In the genomic region with DNA sequence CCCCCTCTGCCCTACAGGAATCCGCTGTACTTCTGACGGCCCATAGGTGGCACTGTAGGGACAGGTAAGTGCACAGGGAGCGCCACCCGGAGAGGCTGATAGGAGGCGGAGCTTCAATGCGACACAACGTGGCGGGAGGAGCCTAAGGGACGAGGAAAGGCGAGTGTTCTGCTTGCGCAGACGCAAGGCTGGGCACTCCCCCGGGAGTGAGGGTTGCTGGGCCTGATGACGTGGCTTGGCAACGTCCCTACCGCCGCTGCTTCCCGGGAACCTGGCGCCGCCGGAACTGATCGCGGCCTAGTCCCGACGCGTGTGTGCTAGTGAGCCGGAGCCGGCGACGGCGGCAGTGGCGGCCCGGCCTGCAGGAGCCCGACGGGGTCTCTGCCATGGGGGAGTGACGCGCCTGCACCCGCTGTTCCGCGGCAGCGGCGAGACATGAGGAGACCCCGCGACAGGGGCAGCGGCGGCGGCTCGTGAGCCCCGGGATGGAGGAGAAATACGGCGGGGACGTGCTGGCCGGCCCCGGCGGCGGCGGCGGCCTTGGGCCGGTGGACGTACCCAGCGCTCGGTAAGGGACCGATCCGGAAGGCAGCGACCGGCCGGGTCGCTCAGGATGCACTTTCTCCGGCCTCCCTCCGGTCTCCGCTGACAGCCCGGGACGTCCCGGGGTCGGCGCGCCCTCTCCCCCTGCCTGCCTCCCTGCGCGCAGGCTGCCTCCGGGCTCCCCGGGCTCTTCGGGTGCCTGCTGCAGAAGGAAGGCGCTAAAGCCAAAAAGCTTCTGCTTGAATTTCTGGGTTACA, we compare ENCODE assay signal across 1 cellular context.
TF ChIP-seq lines count a peak whose summit lies in the region.

SLC30A5 (plus strand) TSS at position 244 of the 800 bp plus-strand sequence; CDS start at position 486, 242 bp downstream.

TF ChIP-seq in HepG2, 621 proteins besides CTCF, POLR2A, EP300 and RAD21 (continued from another document and continues in another):
- TF ChIP-seq, protein P1, sequence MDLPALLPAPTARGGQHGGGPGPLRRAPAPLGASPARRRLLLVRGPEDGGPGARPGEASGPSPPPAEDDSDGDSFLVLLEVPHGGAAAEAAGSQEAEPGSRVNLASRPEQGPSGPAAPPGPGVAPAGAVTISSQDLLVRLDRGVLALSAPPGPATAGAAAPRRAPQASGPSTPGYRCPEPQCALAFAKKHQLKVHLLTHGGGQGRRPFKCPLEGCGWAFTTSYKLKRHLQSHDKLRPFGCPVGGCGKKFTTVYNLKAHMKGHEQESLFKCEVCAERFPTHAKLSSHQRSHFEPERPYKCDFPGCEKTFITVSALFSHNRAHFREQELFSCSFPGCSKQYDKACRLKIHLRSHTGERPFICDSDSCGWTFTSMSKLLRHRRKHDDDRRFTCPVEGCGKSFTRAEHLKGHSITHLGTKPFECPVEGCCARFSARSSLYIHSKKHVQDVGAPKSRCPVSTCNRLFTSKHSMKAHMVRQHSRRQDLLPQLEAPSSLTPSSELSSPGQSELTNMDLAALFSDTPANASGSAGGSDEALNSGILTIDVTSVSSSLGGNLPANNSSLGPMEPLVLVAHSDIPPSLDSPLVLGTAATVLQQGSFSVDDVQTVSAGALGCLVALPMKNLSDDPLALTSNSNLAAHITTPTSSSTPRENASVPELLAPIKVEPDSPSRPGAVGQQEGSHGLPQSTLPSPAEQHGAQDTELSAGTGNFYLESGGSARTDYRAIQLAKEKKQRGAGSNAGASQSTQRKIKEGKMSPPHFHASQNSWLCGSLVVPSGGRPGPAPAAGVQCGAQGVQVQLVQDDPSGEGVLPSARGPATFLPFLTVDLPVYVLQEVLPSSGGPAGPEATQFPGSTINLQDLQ (CRISPR knock-in tag; IDR thresholded peaks at IDR 0.05) = peak; percentile 92
- TF ChIP-seq, protein P2, sequence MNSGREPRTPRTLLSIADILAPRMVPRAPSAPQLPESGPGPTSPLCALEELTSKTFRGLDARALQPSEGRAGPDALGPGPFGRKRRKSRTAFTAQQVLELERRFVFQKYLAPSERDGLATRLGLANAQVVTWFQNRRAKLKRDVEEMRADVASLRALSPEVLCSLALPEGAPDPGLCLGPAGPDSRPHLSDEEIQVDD (CRISPR knock-in tag; IDR thresholded peaks at IDR 0.05; ENCODE audit: borderline replicate concordance) = peak; percentile 90
- peak; percentile 97 for TF ChIP-seq ZNF792 (CRISPR knock-in tag; IDR thresholded peaks at IDR 0.05)
- TF ChIP-seq ZNF614 (CRISPR knock-in tag; IDR thresholded peaks at IDR 0.05; ENCODE audit: borderline replicate concordance) = no peak; the same call in 1 of the 2 replicates
- TF ChIP-seq, protein P3, sequence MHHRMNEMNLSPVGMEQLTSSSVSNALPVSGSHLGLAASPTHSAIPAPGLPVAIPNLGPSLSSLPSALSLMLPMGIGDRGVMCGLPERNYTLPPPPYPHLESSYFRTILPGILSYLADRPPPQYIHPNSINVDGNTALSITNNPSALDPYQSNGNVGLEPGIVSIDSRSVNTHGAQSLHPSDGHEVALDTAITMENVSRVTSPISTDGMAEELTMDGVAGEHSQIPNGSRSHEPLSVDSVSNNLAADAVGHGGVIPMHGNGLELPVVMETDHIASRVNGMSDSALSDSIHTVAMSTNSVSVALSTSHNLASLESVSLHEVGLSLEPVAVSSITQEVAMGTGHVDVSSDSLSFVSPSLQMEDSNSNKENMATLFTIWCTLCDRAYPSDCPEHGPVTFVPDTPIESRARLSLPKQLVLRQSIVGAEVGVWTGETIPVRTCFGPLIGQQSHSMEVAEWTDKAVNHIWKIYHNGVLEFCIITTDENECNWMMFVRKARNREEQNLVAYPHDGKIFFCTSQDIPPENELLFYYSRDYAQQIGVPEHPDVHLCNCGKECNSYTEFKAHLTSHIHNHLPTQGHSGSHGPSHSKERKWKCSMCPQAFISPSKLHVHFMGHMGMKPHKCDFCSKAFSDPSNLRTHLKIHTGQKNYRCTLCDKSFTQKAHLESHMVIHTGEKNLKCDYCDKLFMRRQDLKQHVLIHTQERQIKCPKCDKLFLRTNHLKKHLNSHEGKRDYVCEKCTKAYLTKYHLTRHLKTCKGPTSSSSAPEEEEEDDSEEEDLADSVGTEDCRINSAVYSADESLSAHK (CRISPR knock-in tag; IDR thresholded peaks at IDR 0.05; ENCODE audit: borderline replicate concordance) = 0 out of 2 replicates have a peak, but pooled peaks have one; percentile 51
- TF ChIP-seq FOXK1 (CRISPR knock-in tag; IDR thresholded peaks at IDR 0.05; ENCODE audit: borderline replicate concordance, low read depth) = peak; percentile 63; the same call in 1 of the 2 replicates
- peak; percentile 98 for TF ChIP-seq YEATS4 (CRISPR knock-in tag; IDR thresholded peaks at IDR 0.05; ENCODE audit: borderline replicate concordance)
- TF ChIP-seq SYNCRIP (IDR thresholded peaks at IDR 0.05; ENCODE audit: insufficient read depth, low read depth, low read length) = no peak
- no peak for TF ChIP-seq FLYWCH1 (CRISPR knock-in tag; IDR thresholded peaks at IDR 0.05)
- TF ChIP-seq ZNF646 (CRISPR knock-in tag; IDR thresholded peaks at IDR 0.05) = no peak
- peak; percentile 77; the same call in 1 of the 2 replicates for TF ChIP-seq ZZZ3 (CRISPR knock-in tag; IDR thresholded peaks at IDR 0.05; ENCODE audit: borderline replicate concordance)
- peak; percentile 54; the same call in 1 of the 2 replicates for TF ChIP-seq AKAP8 (CRISPR knock-in tag; IDR thresholded peaks at IDR 0.05)
- TF ChIP-seq SMARCC2 (IDR thresholded peaks at IDR 0.05) = no peak
- TF ChIP-seq ZNF782 (CRISPR knock-in tag; IDR thresholded peaks at IDR 0.05; ENCODE audit: borderline replicate concordance) = peak; percentile 66
- TF ChIP-seq, protein P4, sequence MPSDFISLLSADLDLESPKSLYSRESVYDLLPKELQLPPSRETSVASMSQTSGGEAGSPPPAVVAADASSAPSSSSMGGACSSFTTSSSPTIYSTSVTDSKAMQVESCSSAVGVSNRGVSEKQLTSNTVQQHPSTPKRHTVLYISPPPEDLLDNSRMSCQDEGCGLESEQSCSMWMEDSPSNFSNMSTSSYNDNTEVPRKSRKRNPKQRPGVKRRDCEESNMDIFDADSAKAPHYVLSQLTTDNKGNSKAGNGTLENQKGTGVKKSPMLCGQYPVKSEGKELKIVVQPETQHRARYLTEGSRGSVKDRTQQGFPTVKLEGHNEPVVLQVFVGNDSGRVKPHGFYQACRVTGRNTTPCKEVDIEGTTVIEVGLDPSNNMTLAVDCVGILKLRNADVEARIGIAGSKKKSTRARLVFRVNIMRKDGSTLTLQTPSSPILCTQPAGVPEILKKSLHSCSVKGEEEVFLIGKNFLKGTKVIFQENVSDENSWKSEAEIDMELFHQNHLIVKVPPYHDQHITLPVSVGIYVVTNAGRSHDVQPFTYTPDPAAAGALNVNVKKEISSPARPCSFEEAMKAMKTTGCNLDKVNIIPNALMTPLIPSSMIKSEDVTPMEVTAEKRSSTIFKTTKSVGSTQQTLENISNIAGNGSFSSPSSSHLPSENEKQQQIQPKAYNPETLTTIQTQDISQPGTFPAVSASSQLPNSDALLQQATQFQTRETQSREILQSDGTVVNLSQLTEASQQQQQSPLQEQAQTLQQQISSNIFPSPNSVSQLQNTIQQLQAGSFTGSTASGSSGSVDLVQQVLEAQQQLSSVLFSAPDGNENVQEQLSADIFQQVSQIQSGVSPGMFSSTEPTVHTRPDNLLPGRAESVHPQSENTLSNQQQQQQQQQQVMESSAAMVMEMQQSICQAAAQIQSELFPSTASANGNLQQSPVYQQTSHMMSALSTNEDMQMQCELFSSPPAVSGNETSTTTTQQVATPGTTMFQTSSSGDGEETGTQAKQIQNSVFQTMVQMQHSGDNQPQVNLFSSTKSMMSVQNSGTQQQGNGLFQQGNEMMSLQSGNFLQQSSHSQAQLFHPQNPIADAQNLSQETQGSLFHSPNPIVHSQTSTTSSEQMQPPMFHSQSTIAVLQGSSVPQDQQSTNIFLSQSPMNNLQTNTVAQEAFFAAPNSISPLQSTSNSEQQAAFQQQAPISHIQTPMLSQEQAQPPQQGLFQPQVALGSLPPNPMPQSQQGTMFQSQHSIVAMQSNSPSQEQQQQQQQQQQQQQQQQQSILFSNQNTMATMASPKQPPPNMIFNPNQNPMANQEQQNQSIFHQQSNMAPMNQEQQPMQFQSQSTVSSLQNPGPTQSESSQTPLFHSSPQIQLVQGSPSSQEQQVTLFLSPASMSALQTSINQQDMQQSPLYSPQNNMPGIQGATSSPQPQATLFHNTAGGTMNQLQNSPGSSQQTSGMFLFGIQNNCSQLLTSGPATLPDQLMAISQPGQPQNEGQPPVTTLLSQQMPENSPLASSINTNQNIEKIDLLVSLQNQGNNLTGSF (CRISPR knock-in tag; IDR thresholded peaks at IDR 0.05) = peak; percentile 60; the same call in 1 of the 2 replicates
- TF ChIP-seq, protein P5, sequence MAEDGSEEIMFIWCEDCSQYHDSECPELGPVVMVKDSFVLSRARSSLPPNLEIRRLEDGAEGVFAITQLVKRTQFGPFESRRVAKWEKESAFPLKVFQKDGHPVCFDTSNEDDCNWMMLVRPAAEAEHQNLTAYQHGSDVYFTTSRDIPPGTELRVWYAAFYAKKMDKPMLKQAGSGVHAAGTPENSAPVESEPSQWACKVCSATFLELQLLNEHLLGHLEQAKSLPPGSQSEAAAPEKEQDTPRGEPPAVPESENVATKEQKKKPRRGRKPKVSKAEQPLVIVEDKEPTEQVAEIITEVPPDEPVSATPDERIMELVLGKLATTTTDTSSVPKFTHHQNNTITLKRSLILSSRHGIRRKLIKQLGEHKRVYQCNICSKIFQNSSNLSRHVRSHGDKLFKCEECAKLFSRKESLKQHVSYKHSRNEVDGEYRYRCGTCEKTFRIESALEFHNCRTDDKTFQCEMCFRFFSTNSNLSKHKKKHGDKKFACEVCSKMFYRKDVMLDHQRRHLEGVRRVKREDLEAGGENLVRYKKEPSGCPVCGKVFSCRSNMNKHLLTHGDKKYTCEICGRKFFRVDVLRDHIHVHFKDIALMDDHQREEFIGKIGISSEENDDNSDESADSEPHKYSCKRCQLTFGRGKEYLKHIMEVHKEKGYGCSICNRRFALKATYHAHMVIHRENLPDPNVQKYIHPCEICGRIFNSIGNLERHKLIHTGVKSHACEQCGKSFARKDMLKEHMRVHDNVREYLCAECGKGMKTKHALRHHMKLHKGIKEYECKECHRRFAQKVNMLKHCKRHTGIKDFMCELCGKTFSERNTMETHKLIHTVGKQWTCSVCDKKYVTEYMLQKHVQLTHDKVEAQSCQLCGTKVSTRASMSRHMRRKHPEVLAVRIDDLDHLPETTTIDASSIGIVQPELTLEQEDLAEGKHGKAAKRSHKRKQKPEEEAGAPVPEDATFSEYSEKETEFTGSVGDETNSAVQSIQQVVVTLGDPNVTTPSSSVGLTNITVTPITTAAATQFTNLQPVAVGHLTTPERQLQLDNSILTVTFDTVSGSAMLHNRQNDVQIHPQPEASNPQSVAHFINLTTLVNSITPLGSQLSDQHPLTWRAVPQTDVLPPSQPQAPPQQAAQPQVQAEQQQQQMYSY (CRISPR knock-in tag; IDR thresholded peaks at IDR 0.05) = peak; percentile 41; the same call in 1 of the 2 replicates
- peak; percentile 88; the same call in 1 of the 2 replicates for TF ChIP-seq ZNF598 (CRISPR knock-in tag; IDR thresholded peaks at IDR 0.05; ENCODE audit: borderline replicate concordance)
- TF ChIP-seq, protein P6, sequence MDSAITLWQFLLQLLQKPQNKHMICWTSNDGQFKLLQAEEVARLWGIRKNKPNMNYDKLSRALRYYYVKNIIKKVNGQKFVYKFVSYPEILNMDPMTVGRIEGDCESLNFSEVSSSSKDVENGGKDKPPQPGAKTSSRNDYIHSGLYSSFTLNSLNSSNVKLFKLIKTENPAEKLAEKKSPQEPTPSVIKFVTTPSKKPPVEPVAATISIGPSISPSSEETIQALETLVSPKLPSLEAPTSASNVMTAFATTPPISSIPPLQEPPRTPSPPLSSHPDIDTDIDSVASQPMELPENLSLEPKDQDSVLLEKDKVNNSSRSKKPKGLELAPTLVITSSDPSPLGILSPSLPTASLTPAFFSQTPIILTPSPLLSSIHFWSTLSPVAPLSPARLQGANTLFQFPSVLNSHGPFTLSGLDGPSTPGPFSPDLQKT (CRISPR knock-in tag; IDR thresholded peaks at IDR 0.05; ENCODE audit: borderline replicate concordance) = 0 out of 2 replicates have a peak, but pooled peaks have one; percentile 22
- peak; percentile 95 for TF ChIP-seq REPIN1 (CRISPR knock-in tag; IDR thresholded peaks at IDR 0.05; ENCODE audit: borderline replicate concordance, low read depth)
- no peak for TF ChIP-seq SOX5 (CRISPR knock-in tag; IDR thresholded peaks at IDR 0.05; ENCODE audit: borderline replicate concordance)
